16 cellular contexts compared by ENCODE assay signal in the genomic region with DNA sequence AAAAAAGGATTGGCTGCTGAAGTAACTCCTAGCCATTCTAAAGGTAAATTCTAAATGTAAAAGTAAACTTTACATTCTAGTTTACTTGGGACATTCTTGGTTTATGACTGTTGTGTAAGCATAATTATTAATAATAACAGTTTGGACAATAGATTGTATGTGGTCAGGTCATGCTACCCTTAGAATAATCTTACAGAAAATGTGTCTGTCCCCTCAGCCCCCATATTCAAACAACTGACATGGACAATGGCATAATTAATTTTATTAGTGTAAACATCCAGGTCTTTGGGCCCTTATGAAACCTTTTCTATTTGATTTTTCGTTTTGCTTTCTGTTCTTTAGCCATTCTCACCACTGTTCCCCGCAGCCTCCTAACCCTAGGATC. TPM values are rescaled to one million over a fixed set of nuclear protein-coding genes. Genes with fewer than 3 reads are reported as not detected.
A peak's percentile ranks its signal among the peaks of the same experiment; 100 is the strongest.
DNase-seq lines count a peak whose midpoint lies in the region; ATAC-seq and TF ChIP-seq lines count a peak whose summit lies in the region.
"Had no signal": no experiment of that assay in that cellular context is flagged by ENCODE, and none has a peak within 500 bp of the region (broad histone marks: within the 10 kb centered on the region; RNA-seq: fewer than 3 reads in every experiment).

No MANE protein-coding gene starts in this region.

- H3K4me2 ChIP-seq in KMS-11: no peak overlapping the region

- H3K4me1 ChIP-seq in KMS-11 (ENCODE audit: low read depth, poor library complexity, severe bottlenecking): peaks cover 28% of the 10 kb centered on the region
- peaks cover 7 to 28% of the 10 kb centered on the region in 2 donors for H3K4me1 ChIP-seq in ascending aorta
- H3K4me1 ChIP-seq in thoracic aorta (ENCODE audit: control insufficient read depth in 1 of 2, low read depth in 2 of 2): peaks cover 17 to 51% of the 10 kb centered on the region in 2 donors
- H3K4me1 ChIP-seq: HAP-1 had no signal

- H3K36me3 ChIP-seq in KMS-11 (ENCODE audit: insufficient read depth): peaks cover 28% of the 10 kb centered on the region; the same call in 1 of the 2 replicates
- peaks cover 22 to 34% of the 10 kb centered on the region in 2 donors for H3K36me3 ChIP-seq in ascending aorta
- H3K36me3 ChIP-seq in thoracic aorta: peaks cover 29% of the 10 kb centered on the region
- H3K36me3 ChIP-seq: uterus had no signal

- H4K20me1 ChIP-seq in KMS-11 (ENCODE audit: insufficient read depth): 0 out of 2 replicates have a peak, but pooled peaks cover 6% of the 10 kb centered on the region

- no peak overlapping the region for H3K9ac ChIP-seq in KMS-11

- H3K27ac ChIP-seq in KMS-11 (peak overlapping the region; percentile 29; the same call in 1 of the 2 replicates), ascending aorta (peak overlapping the region; percentile 54 to 55), thoracic aorta (peak overlapping the region; percentile 52 to 77)

- H3K4me3 ChIP-seq in KMS-11 (IDR thresholded peaks at IDR 0.05; ENCODE audit: insufficient read depth, low read depth, low read length) (no peak overlapping the region), ascending aorta (no peak overlapping the region), thoracic aorta (no peak overlapping the region)
- H3K4me3 ChIP-seq: HAP-1, sigmoid colon, uterus had no signal

- no peaks in the 10 kb centered on the region for H3K27me3 ChIP-seq in KMS-11 (ENCODE audit: insufficient read depth, low read depth)
- no peaks in the 10 kb centered on the region for H3K27me3 ChIP-seq in ascending aorta
- no peaks in the 10 kb centered on the region for H3K27me3 ChIP-seq in thoracic aorta (replicated peaks; ENCODE audit: insufficient read depth)
- H3K27me3 ChIP-seq: sigmoid colon, uterus had no signal

- H2AFZ ChIP-seq in KMS-11 (ENCODE audit: low read depth): no peak overlapping the region

- H3K9me3 ChIP-seq in ascending aorta (no peaks in the 10 kb centered on the region), thoracic aorta (no peaks in the 10 kb centered on the region)
- H3K9me3 ChIP-seq: HAP-1, sigmoid colon, uterus had no signal

- TF ChIP-seq CTCF in KMS-11 (conservative IDR thresholded peaks at IDR 0.05; ENCODE audit: low read depth, low read length): no peak
- no peak for TF ChIP-seq CTCF in ascending aorta (IDR thresholded peaks at IDR 0.05)
- no peak for TF ChIP-seq CTCF in thoracic aorta (IDR thresholded peaks at IDR 0.05)

- H3K79me2 ChIP-seq in KMS-11 (ENCODE audit: insufficient read depth, low read depth): no peaks in the 10 kb centered on the region; the same call in 1 of the 2 replicates

- no peak for DNase-seq in ascending aorta (ENCODE audit: low spot score in 2 of 2)
- peak; percentile 80 for DNase-seq in kidney glomerular epithelial cell (lab: John Stamatoyannopoulos, UW)
- no peak for DNase-seq in thoracic aorta (ENCODE audit: low spot score)
- no peak for DNase-seq in DMS114 treated with DMSO at 0.1 percent for 48 hours (lab: John Stamatoyannopoulos, UW; ENCODE audit: unreplicated experiment)
- DNase-seq in UCSD-AML1 (lab: John Stamatoyannopoulos, UW; ENCODE audit: unreplicated experiment): no peak
- DNase-seq in occipital lobe (lab: John Stamatoyannopoulos, UW): no peak
- DNase-seq: activated CD4-positive, alpha-beta T cell treated with anti-CD3 and anti-CD28 coated beads, Interleukin-2, amount 10 ng/mL, durations not matched to agents 7 days and 5 days; MV-4-11; NCI-H345; nephron progenitor cell; SIG-M5; sigmoid colon; uterus had no signal

- no peak for ATAC-seq in thoracic aorta (ENCODE audit: insufficient number of reproducible peaks, low FRiP score, low read depth)
- ATAC-seq: stimulated activated memory B cell treated with anti-CD40 and anti-IgM and Interleukin-4, amounts not matched to agents 10 μg/mL and 1 μg/mL and 100 μg/mL, for 72 hours had no signal

- intact Hi-C loops in ascending aorta (cut with DNase I): loop anchor here (2.0 kb wide), 1 partner anchor 18 kb away; no protein-coding TSS in a partner anchor

RNA-seq across cellular contexts. Expression of a gene that starts 11.2 kb away (rescaled TPM):
- total RNA-seq in ascending aorta (6,230 TPM), thoracic aorta (1,000 to 10,000 TPM; 5,884 to 8,033 TPM), occipital lobe (289 TPM)

RNA-seq across cellular contexts. Expression of a gene that starts 37.8 kb away (rescaled TPM):
- total RNA-seq in ascending aorta: 5.7 TPM
- total RNA-seq in thoracic aorta: 10 to 100 TPM; 12.3 to 21.0 TPM
- 39.3 TPM for total RNA-seq in occipital lobe

Comparison
In these comparisons a context has a peak if more than half of its experiments do, and no peak if none do; other contexts are left out.
1. RNA of a gene that starts 11.2 kb away (total RNA-seq): 5,884 to 8,033 TPM in thoracic aorta and 6,230 TPM in ascending aorta (single experiment); 289 TPM in occipital lobe (single experiment); every median in the first group is over 10 times any median in the second.
2. Peak in every context shown above with its lines, with median percentiles within 50 percentile points of each other: H3K27ac ChIP-seq.